24 cellular contexts compared by ENCODE assay signal in the genomic region with DNA sequence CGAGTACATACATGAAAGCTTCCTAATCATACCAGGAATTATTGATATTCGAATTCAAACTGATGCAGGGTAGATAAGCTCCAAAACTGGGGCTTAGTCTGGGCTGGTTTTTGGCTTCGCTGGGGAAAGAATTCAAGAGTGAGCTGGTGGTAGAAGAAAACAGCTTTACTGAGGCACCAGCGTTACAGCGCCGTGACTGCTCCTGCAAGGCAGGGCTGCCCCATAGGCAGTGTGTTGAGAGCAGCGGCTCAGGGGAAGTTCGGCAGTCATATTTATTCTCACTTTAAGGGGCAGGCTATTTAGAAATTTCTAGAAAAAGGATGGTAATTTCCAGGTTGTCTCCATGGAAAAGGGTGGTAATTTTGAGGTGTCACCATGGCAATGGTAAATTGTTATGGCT.
DNase-seq lines count a peak whose midpoint lies in the region; ATAC-seq, FAIRE-seq and TF ChIP-seq lines count a peak whose summit lies in the region.
"Had no signal": no experiment of that assay in that cellular context is flagged by ENCODE, and none has a peak within 500 bp of the region (broad histone marks: within the 10 kb centered on the region; RNA-seq: fewer than 3 reads in every experiment).

No MANE protein-coding gene starts in this region.

- no peak overlapping the region for H3K56ac ChIP-seq in mesendoderm (ENCODE audit: low read length)

- H3K4ac ChIP-seq in mesendoderm (ENCODE audit: low read depth, low read length) = no peak overlapping the region

- H3K9me3 ChIP-seq in astrocyte (ENCODE audit: insufficient read depth, low read depth, low read length) = no peaks in the 10 kb centered on the region
- H3K9me3 ChIP-seq in psoas muscle = no peaks in the 10 kb centered on the region
- H3K9me3 ChIP-seq: BE2C, BLaER1, Caco-2 had no signal

- no peaks in the 10 kb centered on the region for H3K27me3 ChIP-seq in GM23338 (ENCODE audit: insufficient read depth)
- H3K27me3 ChIP-seq in astrocyte (ENCODE audit: insufficient read depth, low read length) = no peaks in the 10 kb centered on the region
- no peaks in the 10 kb centered on the region for H3K27me3 ChIP-seq in mesendoderm (ENCODE audit: insufficient read depth, low read length, poor library complexity)
- H3K27me3 ChIP-seq in psoas muscle (ENCODE audit: insufficient read depth in 3 of 3, low read length in 2 of 3) = peaks cover 0 to 5% (median 0%) of the 10 kb centered on the region in 3 donors
- H3K27me3 ChIP-seq: BE2C, BLaER1 had no signal

- no peak overlapping the region for H3K4me2 ChIP-seq in GM23338
- no peak overlapping the region for H3K4me2 ChIP-seq in astrocyte (ENCODE audit: low read length)
- no peak overlapping the region for H3K4me2 ChIP-seq in mesendoderm (ENCODE audit: low read length)
- H3K4me2 ChIP-seq: BLaER1 had no signal

- no peaks in the 10 kb centered on the region for H3K79me1 ChIP-seq in mesendoderm (ENCODE audit: low read length)

- H3K9ac ChIP-seq in astrocyte (ENCODE audit: low read length) (no peak overlapping the region), mesendoderm (ENCODE audit: low read length) (no peak overlapping the region)
- H3K9ac ChIP-seq: BLaER1 had no signal

- H3K79me2 ChIP-seq in GM23338 (replicated peaks; ENCODE audit: insufficient read depth) (no peaks in the 10 kb centered on the region), astrocyte (ENCODE audit: insufficient read depth, low read length) (no peaks in the 10 kb centered on the region), mesendoderm (ENCODE audit: control insufficient read depth, insufficient read depth, low read length) (no peaks in the 10 kb centered on the region)

- H3K9me3 Mint-ChIP-seq in GM23338 = no peaks in the 10 kb centered on the region
- H3K9me3 Mint-ChIP-seq in astrocyte (ENCODE audit: unreplicated experiment) = no peaks in the 10 kb centered on the region

- no peak overlapping the region for H2BK5ac ChIP-seq in mesendoderm (ENCODE audit: low read length)

- peak; percentile 61 for ATAC-seq in GM23338
- no peak for ATAC-seq in psoas muscle
- ATAC-seq in GM21390 (IDR thresholded peaks at IDR 0.05; ENCODE audit: unreplicated experiment) = no peak

- FAIRE-seq in astrocyte (lab: Jason Lieb, UNC) = no peak
- FAIRE-seq: A204.1, G401.6, GM12891, GM19239 had no signal

- DNase-seq in GM23338 (ENCODE audit: low spot score) = no peak
- DNase-seq in RPMI8226 = peak; percentile 20
- no peak for DNase-seq in astrocyte (ENCODE audit: low read depth)
- DNase-seq in mesendoderm = no peak
- DNase-seq in NCI-H1092 treated with DMSO at 0.1 percent for 48 hours (lab: John Stamatoyannopoulos, UW) = no peak
- DNase-seq in activated naive CD4-positive, alpha-beta T cell treated with anti-CD3 and anti-CD28 coated beads, Interleukin-2, amount 50 U/mL, for 16 hours = no peak
- DNase-seq in psoas muscle = no peak
- DNase-seq: 8988T; ACHN; BE2C; C1 segment of cervical spinal cord; Caco-2; Calu3; CD4-positive, alpha-beta memory T cell; CD4-positive, CD25-positive, alpha-beta regulatory T cell; DMS79 treated with DMSO at 0.1 percent for 48 hours; GF-D8 had no signal

- H3K4me1 ChIP-seq in GM23338 (ENCODE audit: insufficient read depth) (no peaks in the 10 kb centered on the region), astrocyte (ENCODE audit: insufficient read depth, low read length) (no peaks in the 10 kb centered on the region), mesendoderm (ENCODE audit: control insufficient read depth, low read depth, low read length) (no peaks in the 10 kb centered on the region), psoas muscle (no peaks in the 10 kb centered on the region)
- H3K4me1 ChIP-seq: Caco-2 had no signal

- H3K27ac ChIP-seq in GM23338 (ENCODE audit: low read depth) (no peak overlapping the region), astrocyte (ENCODE audit: low read depth, low read length) (no peak overlapping the region), mesendoderm (ENCODE audit: low read depth, low read length) (no peak overlapping the region), psoas muscle (no peak overlapping the region)
- H3K27ac ChIP-seq: BLaER1 had no signal

- H3K36me3 ChIP-seq in GM23338 (ENCODE audit: insufficient read depth) (no peaks in the 10 kb centered on the region), astrocyte (ENCODE audit: insufficient read depth, low read length) (no peaks in the 10 kb centered on the region), mesendoderm (ENCODE audit: control insufficient read depth, insufficient read depth, low read length) (no peaks in the 10 kb centered on the region), psoas muscle (ENCODE audit: insufficient read depth in 1 of 2, low read depth in 1 of 2) (no peaks in the 10 kb centered on the region)
- H3K36me3 ChIP-seq: BE2C, BLaER1 had no signal

- H2AFZ ChIP-seq in GM23338 = no peak overlapping the region
- no peak overlapping the region for H2AFZ ChIP-seq in astrocyte (ENCODE audit: low read depth, low read length)

- TF ChIP-seq CTCF in GM23338 (conservative IDR thresholded peaks at IDR 0.05; ENCODE audit: low read depth in 2 of 2) (no peak), astrocyte (IDR thresholded peaks at IDR 0.05; ENCODE audit: insufficient read depth, low read depth, low read length) (no peak), psoas muscle (IDR thresholded peaks at IDR 0.05) (no peak)

- H2BK120ac ChIP-seq in mesendoderm (ENCODE audit: low read depth, low read length) = no peak overlapping the region

- H3K36me3 Mint-ChIP-seq in GM23338 (ENCODE audit: low read depth) (no peaks in the 10 kb centered on the region), astrocyte (ENCODE audit: low read depth, unreplicated experiment) (no peaks in the 10 kb centered on the region)
- H3K36me3 Mint-ChIP-seq: CD14-positive monocyte; CD4-positive, alpha-beta memory T cell; CD4-positive, CD25-positive, alpha-beta regulatory T cell had no signal

- no peak overlapping the region for H4K5ac ChIP-seq in mesendoderm (ENCODE audit: low read length)

- no peaks in the 10 kb centered on the region for H3F3A ChIP-seq in GM23338 (replicated peaks; ENCODE audit: low read depth)

- H3K4me3 ChIP-seq in GM23338 (no peak overlapping the region), astrocyte (ENCODE audit: insufficient read depth, low read depth, low read length) (no peak overlapping the region), mesendoderm (ENCODE audit: low read length) (no peak overlapping the region), psoas muscle (no peak overlapping the region)
- H3K4me3 ChIP-seq: BLaER1 had no signal

- intact Hi-C loops in psoas muscle (cut with DNase I) = no loop called here

- H3K27ac Mint-ChIP-seq in GM23338 (no peak overlapping the region), astrocyte (ENCODE audit: unreplicated experiment) (peak overlapping the region; percentile 41)
- H3K27ac Mint-ChIP-seq: CD14-positive monocyte; CD4-positive, alpha-beta memory T cell; CD4-positive, CD25-positive, alpha-beta regulatory T cell had no signal

- H2AK5ac ChIP-seq in mesendoderm (ENCODE audit: low read length) = no peak overlapping the region

- H3K27me3 Mint-ChIP-seq in GM23338 (ENCODE audit: insufficient read depth, low read depth, poor library complexity) (no peaks in the 10 kb centered on the region), astrocyte (ENCODE audit: low read depth, unreplicated experiment) (no peaks in the 10 kb centered on the region)
- H3K27me3 Mint-ChIP-seq: CD4-positive, alpha-beta memory T cell; CD4-positive, CD25-positive, alpha-beta regulatory T cell had no signal

- no CpG with 5 or more reads among the region's 8 CpGs for WGBS in mesendoderm (ENCODE audit: extremely low coverage, insufficient coverage, low lambda C conversion rate)
- 95 to 97% (median 95%) methylated on average over 8 of the region's 8 CpGs for WGBS in psoas muscle, 3 donors

- H3K4me1 Mint-ChIP-seq in GM23338 (peaks cover 2% of the 10 kb centered on the region; the same call in 2 of the 3 replicates), astrocyte (ENCODE audit: low read depth, unreplicated experiment) (peaks cover 28% of the 10 kb centered on the region)
- H3K4me1 Mint-ChIP-seq: CD4-positive, alpha-beta memory T cell; CD4-positive, CD25-positive, alpha-beta regulatory T cell had no signal

- H3K9me2 ChIP-seq in GM23338 (ENCODE audit: insufficient read depth) = no peaks in the 10 kb centered on the region

- H2BK15ac ChIP-seq in mesendoderm (replicated peaks; ENCODE audit: low read depth) = no peak overlapping the region

- no peak overlapping the region for H4K8ac ChIP-seq in mesendoderm (ENCODE audit: low read depth, low read length)

- H3K4me3 Mint-ChIP-seq in GM23338 (no peak overlapping the region), astrocyte (ENCODE audit: unreplicated experiment) (no peak overlapping the region)
- H3K4me3 Mint-ChIP-seq: CD14-positive monocyte; CD4-positive, alpha-beta memory T cell; CD4-positive, CD25-positive, alpha-beta regulatory T cell had no signal

- no peak overlapping the region for H3K23ac ChIP-seq in mesendoderm (ENCODE audit: low read length)

- H4K20me1 ChIP-seq in GM23338 (replicated peaks; ENCODE audit: insufficient read depth) (no peaks in the 10 kb centered on the region), astrocyte (ENCODE audit: insufficient read depth, low read length) (no peaks in the 10 kb centered on the region)
- H4K20me1 ChIP-seq: BLaER1 had no signal

- peak overlapping the region; percentile 51 for H3K18ac ChIP-seq in mesendoderm (ENCODE audit: low read length)

TF ChIP-seq in GM23338, 12 proteins besides CTCF, POLR2A, EP300 and RAD21 (continues in another document):
- TF ChIP-seq EZH2 (IDR thresholded peaks at IDR 0.05; ENCODE audit: low read depth, unreplicated experiment) = no peak
